ENCODE assay signal across 35 cellular contexts in the genomic region with DNA sequence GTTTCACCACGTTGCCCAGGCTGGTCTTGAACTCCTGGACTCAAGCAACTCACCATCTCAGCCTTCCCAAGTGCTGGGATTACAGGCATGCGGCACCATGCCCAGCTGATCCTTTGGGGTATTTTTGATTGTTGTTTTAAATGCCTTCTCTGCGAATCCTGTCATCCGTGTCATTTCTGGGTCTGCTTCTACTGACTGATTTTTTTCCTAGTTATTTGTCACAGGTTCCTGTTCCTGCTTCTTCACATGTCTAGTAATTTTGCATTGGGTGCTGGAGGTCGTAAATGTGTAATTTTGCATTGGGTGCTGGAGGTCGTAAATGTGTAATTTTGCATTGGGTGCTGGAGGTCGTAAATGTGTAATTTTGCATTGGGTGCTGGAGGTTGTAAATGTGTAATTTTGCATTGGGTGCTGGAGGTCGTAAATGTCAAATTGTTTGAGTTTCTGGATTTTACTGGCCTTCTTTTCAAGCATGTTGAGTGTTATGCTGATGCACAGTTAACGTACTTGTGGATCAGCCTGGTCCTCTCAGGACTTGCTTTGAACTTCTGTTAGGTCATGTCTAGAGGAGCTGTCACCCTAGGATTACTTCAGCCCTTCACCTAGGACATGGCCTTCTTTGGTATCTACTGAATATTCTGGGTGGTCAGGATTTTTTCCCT. TPM values are rescaled to one million over a fixed set of nuclear protein-coding genes. Genes with fewer than 3 reads are reported as not detected.
"Had no signal": no experiment of that assay in that cellular context is flagged by ENCODE, and none has a peak within 500 bp of the region (broad histone marks: within the 10 kb centered on the region; RNA-seq: fewer than 3 reads in every experiment).

No MANE protein-coding gene starts in this region.

- H3K4me3 ChIP-seq: adrenal gland, ascending aorta, body of pancreas, breast epithelium, cardiac muscle cell had no signal

- H3K27me3 ChIP-seq: ascending aorta, body of pancreas, cardiac muscle cell had no signal

- H3K36me3 ChIP-seq: adrenal gland, ascending aorta, brain microvascular endothelial cell, breast epithelium, cardiac muscle cell had no signal

- H3K27ac ChIP-seq: adrenal gland, ascending aorta, body of pancreas, brain microvascular endothelial cell, breast epithelium, cardiac muscle cell had no signal

- H3K4me1 ChIP-seq: breast epithelium had no signal

- H3K9me3 ChIP-seq: adrenal gland, body of pancreas had no signal

- FAIRE-seq: astrocyte, bronchial epithelial cell had no signal

- DNase-seq: activated effector memory CD4-positive, alpha-beta T cell treated with anti-CD3 and anti-CD28 coated beads, Interleukin-2, amount 50 U/mL, for 16 hours; activated effector memory CD4-positive, alpha-beta T cell treated with Interleukin-2 at 50 U/mL for 16 hours; activated gamma-delta T cell; activated gamma-delta T cell treated with Interleukin-2 at 50 U/mL for 16 hours; activated naive CD4-positive, alpha-beta T cell; activated naive CD4-positive, alpha-beta T cell treated with anti-CD3 and anti-CD28 coated beads for 36 hours; activated naive CD4-positive, alpha-beta T cell treated with anti-CD3 and anti-CD28 coated beads, Interleukin-2, amount 10 ng/mL, durations not matched to agents 7 days and 5 days; activated naive CD4-positive, alpha-beta T cell treated with anti-CD3 and anti-CD28 coated beads, Interleukin-2, amount 50 U/mL, for 16 hours; activated naive CD4-positive, alpha-beta T cell treated with Interleukin-2 at 50 U/mL for 16 hours; activated naive CD8-positive, alpha-beta T cell treated with anti-CD3 and anti-CD28 coated beads for 36 hours; activated naive CD8-positive, alpha-beta T cell treated with anti-CD3 and anti-CD28 coated beads, Interleukin-2, amount 10 ng/mL, durations not matched to agents 7 days and 5 days; activated naive CD8-positive, alpha-beta T cell treated with anti-CD3 and anti-CD28 coated beads, Interleukin-2, amount 50 U/mL, for 24 hours; activated T-cell treated with anti-CD3 and anti-CD28 coated beads, Interleukin-2, amount 50 U/mL, for 1 hour; activated T-cell treated with anti-CD3 and anti-CD28 coated beads, Interleukin-2, amount 50 U/mL, for 24 hours; activated T-cell treated with anti-CD3 and anti-CD28 coated beads, Interleukin-2, amount 50 U/mL, for 4 hours; activated T-cell treated with anti-CD3 and anti-CD28 coated beads, Interleukin-2, amount 50 U/mL, for 48 hours; activated T-cell treated with anti-CD3 and anti-CD28 coated beads, Interleukin-2, amount 50 U/mL, for 72 hours; adrenal gland; amniotic stem cell; amygdala; anterior cingulate cortex; body of pancreas; brain microvascular endothelial cell; caudate nucleus; central memory CD4-positive, alpha-beta T cell; cerebellar nuclear complex had no signal

- ATAC-seq: activated naive CD4-positive, alpha-beta T cell treated with anti-CD3 and anti-CD28 coated beads, Interleukin-2, amount 50 U/mL, for 72 hours; activated naive CD8-positive, alpha-beta T cell treated with anti-CD3 and anti-CD28 coated beads, Interleukin-2, amount 50 U/mL, for 24 hours; activated T-cell treated with anti-CD3 and anti-CD28 coated beads, Interleukin-2, amount 50 U/mL, for 4 hours; activated T-cell treated with anti-CD3 and anti-CD28 coated beads, Interleukin-2, amount 50 U/mL, for 72 hours; activated T-helper 17 cell treated with anti-CD3 and anti-CD28 coated beads, Interleukin-2, amount 50 U/mL, for 72 hours; body of pancreas had no signal

RNA-seq across cellular contexts. Expression of a gene that starts 4.1 kb away (rescaled TPM):
- total RNA-seq: activated naive CD8-positive, alpha-beta T cell treated with anti-CD3 and anti-CD28 coated beads, Interleukin-2, amount 10 ng/mL, durations not matched to agents 7 days and 5 days; activated T-helper 1 cell treated with anti-CD3 and anti-CD28 coated beads, Interleukin-12 subunit alpha, Interleukin-12 subunit beta, Interleukin-2, Interleukin-4 antibody, amounts not matched to agents 30 ng/mL and 10 ng/mL and 1 ng/mL, durations not matched to agents 14 hours and 24 hours and 36 hours; activated T-helper 2 cell treated with anti-CD3 and anti-CD28 coated beads, Interferon-gamma antibody, Interleukin-2, Interleukin-4, amounts not matched to agents 10 μg/mL and 5 μg/mL and 100 μg/mL, durations not matched to agents 14 hours and 24 hours and 36 hours; ascending aorta had no signal
